Comparison of ENCODE assay signal across 9 cellular contexts in the genomic region with DNA sequence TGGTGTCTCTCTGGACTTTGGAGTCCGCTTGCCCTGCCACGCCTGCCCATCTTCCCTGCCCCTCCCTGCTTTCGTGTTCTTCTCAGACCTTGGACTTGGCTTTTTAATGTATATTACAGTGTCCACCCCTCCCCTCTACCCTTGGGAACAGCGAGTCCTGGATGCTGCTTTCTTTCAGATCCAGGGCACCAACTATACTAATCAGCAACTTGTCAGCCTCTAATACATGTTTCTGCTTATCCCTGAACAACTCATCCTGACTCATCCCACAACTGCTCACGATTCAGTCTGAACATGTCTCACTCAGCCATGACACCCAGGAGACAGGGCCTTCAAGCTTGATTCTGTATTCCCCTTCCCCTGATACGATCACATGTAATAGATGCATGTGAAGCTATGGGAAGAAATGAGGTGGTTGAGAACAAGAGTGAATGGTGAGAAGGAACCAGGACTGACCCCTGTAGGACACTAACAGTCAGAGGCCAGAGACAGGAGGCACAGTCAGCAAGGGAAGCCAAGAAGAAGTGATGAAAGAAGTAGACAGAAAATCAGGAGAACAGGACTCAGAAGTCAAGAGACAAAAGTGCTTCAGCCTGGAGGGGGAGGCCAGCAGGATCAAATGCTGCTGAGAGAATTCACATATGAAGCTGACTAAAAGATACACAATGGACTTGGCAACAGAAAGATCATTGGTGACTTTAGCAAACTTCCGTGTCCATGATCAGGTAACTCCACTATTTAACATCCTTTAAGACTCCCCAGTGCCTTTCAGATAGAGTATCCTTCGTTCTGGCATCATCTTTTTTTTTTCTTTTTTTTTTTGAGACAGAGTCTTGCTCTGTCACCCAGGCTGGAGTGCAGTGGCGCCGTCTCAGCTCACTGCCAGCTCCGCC. TPM values are rescaled to one million over a fixed set of nuclear protein-coding genes. Genes with fewer than 3 reads are reported as not detected.
DNase-seq lines count a peak whose midpoint lies in the region; ATAC-seq and FAIRE-seq lines count a peak whose summit lies in the region.
"Had no signal": no experiment of that assay in that cellular context is flagged by ENCODE, and none has a peak within 500 bp of the region (broad histone marks: within the 10 kb centered on the region; RNA-seq: fewer than 3 reads in every experiment).

No MANE protein-coding gene starts in this region.

- H3K36me3 ChIP-seq in Karpas-422 (ENCODE audit: insufficient read depth, low read length), result no peaks in the 10 kb centered on the region
- H3K36me3 ChIP-seq in small intestine (ENCODE audit: control insufficient read depth in 2 of 2, insufficient read depth in 2 of 2, low read length in 2 of 2), result no peaks in the 10 kb centered on the region
- H3K36me3 ChIP-seq: BLaER1 had no signal

- peak overlapping the region; percentile 11; the same call in 1 of the 2 replicates for H2AFZ ChIP-seq in Karpas-422 (ENCODE audit: low read length)

- H3K9me3 ChIP-seq in Karpas-422 (ENCODE audit: low read length) (no peaks in the 10 kb centered on the region), small intestine (ENCODE audit: control insufficient read depth, low read depth) (no peaks in the 10 kb centered on the region)
- H3K9me3 ChIP-seq: BLaER1 had no signal

- no peaks in the 10 kb centered on the region for H3K79me2 ChIP-seq in Karpas-422 (ENCODE audit: low read length)

- WGBS in small intestine, 3 donors, result 57 to 79% (median 70%) methylated on average over 11 of the region's 11 CpGs

- H3K27me3 ChIP-seq in Karpas-422 (ENCODE audit: low read length) (no peaks in the 10 kb centered on the region), small intestine (ENCODE audit: control insufficient read depth in 2 of 2, insufficient read depth in 2 of 2, low read length in 2 of 2) (no peaks in the 10 kb centered on the region)
- H3K27me3 ChIP-seq: BLaER1 had no signal

- H3K4me1 ChIP-seq in Karpas-422 (ENCODE audit: low read length) (no peaks in the 10 kb centered on the region), small intestine (ENCODE audit: control insufficient read depth in 2 of 2, insufficient read depth in 1 of 2, low read depth in 1 of 2, low read length in 1 of 2) (peaks cover 0 to under 1% of the 10 kb centered on the region in 2 donors)

- no peaks in the 10 kb centered on the region for H4K20me1 ChIP-seq in Karpas-422 (ENCODE audit: insufficient read depth, low read depth, low read length)

- ATAC-seq in GM19351 (IDR thresholded peaks at IDR 0.05; ENCODE audit: unreplicated experiment) (no peak), GM21737 (IDR thresholded peaks at IDR 0.05; ENCODE audit: unreplicated experiment) (no peak), GM21515 (IDR thresholded peaks at IDR 0.05; ENCODE audit: unreplicated experiment) (no peak)

- no peak overlapping the region for H3K27ac ChIP-seq in Karpas-422 (ENCODE audit: low read length)
- peak overlapping the region in 1 of 2 donors; percentile 39 for H3K27ac ChIP-seq in small intestine (ENCODE audit: low read depth in 1 of 2, low read length in 1 of 2)
- H3K27ac ChIP-seq: BLaER1 had no signal

- no peaks in the 10 kb centered on the region for H3K9me2 ChIP-seq in Karpas-422 (replicated peaks; ENCODE audit: insufficient read depth, low read length)

- no peak for FAIRE-seq in small intestine (lab: Jason Lieb, UNC)

- H3K4me3 ChIP-seq in Karpas-422 (ENCODE audit: low read length) (no peak overlapping the region), small intestine (ENCODE audit: low read depth in 1 of 2, low read length in 2 of 2) (no peak overlapping the region)
- H3K4me3 ChIP-seq: BLaER1 had no signal

- DNase-seq in activated CD4-positive, alpha-beta T cell treated with anti-CD3 and anti-CD28 coated beads, Interleukin-2, amount 50 U/mL, for 48 hours, result peak; percentile 9 to 25
- DNase-seq in activated CD4-positive, alpha-beta T cell treated with anti-CD3 and anti-CD28 coated beads for 4 hours, result no peak
- DNase-seq in Karpas-422, result no peak
- peak; percentile 47 for DNase-seq in dedifferentiated amniotic fluid mesenchymal stem cell (ENCODE audit: extremely low spot score)
- DNase-seq in small intestine, result peak; percentile 73

- H3K9ac ChIP-seq in Karpas-422 (ENCODE audit: low read length), result no peak overlapping the region
- H3K9ac ChIP-seq: BLaER1 had no signal

- H3K4me2 ChIP-seq in Karpas-422 (ENCODE audit: low read depth, low read length, poor library complexity, severe bottlenecking), result no peak overlapping the region
- H3K4me2 ChIP-seq: BLaER1 had no signal

RNA-seq across cellular contexts. Expression of a gene that starts 35.4 kb away (rescaled TPM):
- total RNA-seq in Karpas-422 (2014; rRNA removed; shearing (Covaris generic); ENCODE audit: low replicate concordance), result not detected in 2 replicates
- polyA plus RNA-seq in small intestine, result 1 to 10 TPM; 3.2 to 5.6 (median 3.8) TPM

RNA-seq across cellular contexts. Expression of a gene that starts 58.1 kb away (rescaled TPM):
- 12.8 and 24.7 TPM in 2 replicates for total RNA-seq in Karpas-422 (2014; rRNA removed; shearing (Covaris generic); ENCODE audit: low replicate concordance)
- polyA plus RNA-seq in small intestine, result 10 to 100 TPM; 15.5 to 28.6 (median 26.6) TPM

Comparison
In these comparisons a context has a peak if more than half of its experiments do, and no peak if none do; other contexts are left out.
1. DNase-seq: peak in activated CD4-positive, alpha-beta T cell treated with anti-CD3 and anti-CD28 coated beads, Interleukin-2, amount 50 U/mL, for 48 hours (2 of 2), dedifferentiated amniotic fluid mesenchymal stem cell (single experiment) and small intestine (single experiment); none in activated CD4-positive, alpha-beta T cell treated with anti-CD3 and anti-CD28 coated beads for 4 hours (0 of 2) and Karpas-422 (single experiment).